Comparison of ENCODE assay signal across 8 cellular contexts in genomic region chr6:111011360-111012142, GRCh38. TPM values are rescaled to one million over a fixed set of nuclear protein-coding genes. Genes with fewer than 3 reads are reported as not detected.
DNase-seq lines count a peak whose midpoint lies in the region; ATAC-seq and TF ChIP-seq lines count a peak whose summit lies in the region.

No MANE protein-coding gene starts in this region.

- H3K9me3 ChIP-seq in neural progenitor cell (ENCODE audit: low read depth) = no peaks in the 10 kb centered on the region

- H3F3A ChIP-seq in neural progenitor cell (ENCODE audit: low read depth) = peaks cover 15% of the 10 kb centered on the region

- H3K27me3 Mint-ChIP-seq in activated CD8-positive, alpha-beta memory T cell treated with anti-CD3 and anti-CD28 coated beads, Interleukin-2, amount 10 ng/mL, durations not matched to agents 7 days and 5 days = no peaks in the 10 kb centered on the region
- no peaks in the 10 kb centered on the region for H3K27me3 Mint-ChIP-seq in neural progenitor cell (ENCODE audit: insufficient read depth, low read depth)

- H3K79me2 ChIP-seq in KMS-11 (ENCODE audit: insufficient read depth, low read depth) (no peaks in the 10 kb centered on the region), neural progenitor cell (ENCODE audit: low read depth) (no peaks in the 10 kb centered on the region)

- H2AFZ ChIP-seq in KMS-11 (ENCODE audit: low read depth) (no peak overlapping the region), neural progenitor cell (replicated peaks) (no peak overlapping the region)

- no peak overlapping the region for H3K4me2 ChIP-seq in KMS-11
- H3K4me2 ChIP-seq in neural progenitor cell = no peak overlapping the region

- H3K36me3 ChIP-seq in KMS-11 (ENCODE audit: insufficient read depth) = no peaks in the 10 kb centered on the region
- H3K36me3 ChIP-seq in neural progenitor cell = peaks cover 25% of the 10 kb centered on the region

- peak; percentile 67 for TF ChIP-seq CTCF in KMS-11 (conservative IDR thresholded peaks at IDR 0.05; ENCODE audit: low read depth, low read length)
- peak; percentile 82 for TF ChIP-seq CTCF in neural progenitor cell (IDR thresholded peaks at IDR 0.05)

- H3K36me3 Mint-ChIP-seq in activated CD8-positive, alpha-beta memory T cell treated with anti-CD3 and anti-CD28 coated beads, Interleukin-2, amount 10 ng/mL, durations not matched to agents 7 days and 5 days = peaks cover 29% of the 10 kb centered on the region
- peaks cover 27% of the 10 kb centered on the region for H3K36me3 Mint-ChIP-seq in neural progenitor cell

- H4K20me1 ChIP-seq in KMS-11 (ENCODE audit: insufficient read depth) (no peaks in the 10 kb centered on the region), neural progenitor cell (ENCODE audit: low read depth) (no peaks in the 10 kb centered on the region)

- H3K9ac ChIP-seq in KMS-11 (no peak overlapping the region), neural progenitor cell (no peak overlapping the region)

- CTCF ChIA-PET in activated CD8-positive, alpha-beta memory T cell treated with anti-CD3 and anti-CD28 coated beads, Interleukin-2, amount 10 ng/mL, durations not matched to agents 7 days and 5 days (lab: Charles Lee) = interaction anchor here (0.6 to 5.6 kb wide), 22 partner anchors 8 to 1047 kb away, joined by 3 to 52 read pairs (median 4); partner anchors contain the start of gene RPF2

- H3K4me1 ChIP-seq in KMS-11 (ENCODE audit: low read depth, poor library complexity, severe bottlenecking) (peaks cover 32% of the 10 kb centered on the region), neural progenitor cell (peaks cover 6% of the 10 kb centered on the region)

- no peak overlapping the region for H3K27ac ChIP-seq in KMS-11
- no peak overlapping the region for H3K27ac ChIP-seq in neural progenitor cell

- H3K27ac Mint-ChIP-seq in activated CD8-positive, alpha-beta memory T cell treated with anti-CD3 and anti-CD28 coated beads, Interleukin-2, amount 10 ng/mL, durations not matched to agents 7 days and 5 days = no peak overlapping the region
- H3K27ac Mint-ChIP-seq in neural progenitor cell = no peak overlapping the region

- no peak overlapping the region for H3K4me3 ChIP-seq in KMS-11 (IDR thresholded peaks at IDR 0.05; ENCODE audit: insufficient read depth, low read depth, low read length)
- no peak overlapping the region for H3K4me3 ChIP-seq in neural progenitor cell

- H3K4me3 Mint-ChIP-seq in activated CD8-positive, alpha-beta memory T cell treated with anti-CD3 and anti-CD28 coated beads, Interleukin-2, amount 10 ng/mL, durations not matched to agents 7 days and 5 days = no peak overlapping the region
- H3K4me3 Mint-ChIP-seq in neural progenitor cell = no peak overlapping the region

- H3K4me1 Mint-ChIP-seq in activated CD8-positive, alpha-beta memory T cell treated with anti-CD3 and anti-CD28 coated beads, Interleukin-2, amount 10 ng/mL, durations not matched to agents 7 days and 5 days = peaks cover 4% of the 10 kb centered on the region
- H3K4me1 Mint-ChIP-seq in neural progenitor cell = peaks cover 11% of the 10 kb centered on the region

- H3K27me3 ChIP-seq in KMS-11 (ENCODE audit: insufficient read depth, low read depth) (no peaks in the 10 kb centered on the region), neural progenitor cell (no peaks in the 10 kb centered on the region)

- peak; percentile 66 for ATAC-seq in activated CD8-positive, alpha-beta memory T cell treated with anti-CD3 and anti-CD28 coated beads, Interleukin-2, amount 10 ng/mL, durations not matched to agents 7 days and 5 days
- ATAC-seq in GM18873 (IDR thresholded peaks at IDR 0.05; ENCODE audit: low FRiP score, unreplicated experiment) = no peak

- H3K9me3 Mint-ChIP-seq in activated CD8-positive, alpha-beta memory T cell treated with anti-CD3 and anti-CD28 coated beads, Interleukin-2, amount 10 ng/mL, durations not matched to agents 7 days and 5 days (ENCODE audit: low read depth) = no peaks in the 10 kb centered on the region
- peaks cover 5% of the 10 kb centered on the region for H3K9me3 Mint-ChIP-seq in neural progenitor cell

- no peak for DNase-seq in activated CD8-positive, alpha-beta memory T cell treated with anti-CD3 and anti-CD28 coated beads, Interleukin-2, amount 10 ng/mL, durations not matched to agents 7 days and 5 days
- DNase-seq in activated CD8-positive, alpha-beta memory T cell treated with anti-CD3 and anti-CD28 coated beads for 24 hours = no peak
- DNase-seq in SKM-1 (lab: John Stamatoyannopoulos, UW; ENCODE audit: unreplicated experiment) (peak; percentile 57), fibroblast of gingiva (ENCODE audit: low read depth) (peak; percentile 27), neural progenitor cell (ENCODE audit: low spot score) (peak; percentile 48), T1000 (lab: John Stamatoyannopoulos, UW) (no peak)

RNA-seq across cellular contexts. Expression of gene RPF2, which starts 29.7 kb away (rescaled TPM):
- total RNA-seq in activated CD8-positive, alpha-beta memory T cell treated with anti-CD3 and anti-CD28 coated beads, Interleukin-2, amount 10 ng/mL, durations not matched to agents 7 days and 5 days = 10 to 100 TPM; 26.4 to 32.6 TPM
- total RNA-seq in neural progenitor cell (ENCODE audit: low replicate concordance) = 27.3 and 51.9 TPM in 2 replicates

RNA-seq across cellular contexts. Expression of gene GTF3C6, which starts 53.0 kb away (rescaled TPM):
- 100 to 1,000 TPM in 1 of 2 experiments, 10 to 100 TPM in 1; 84.6 to 123 TPM for total RNA-seq in activated CD8-positive, alpha-beta memory T cell treated with anti-CD3 and anti-CD28 coated beads, Interleukin-2, amount 10 ng/mL, durations not matched to agents 7 days and 5 days
- total RNA-seq in neural progenitor cell (ENCODE audit: low replicate concordance) = 47.0 and 105 TPM in 2 replicates

Comparison
In these comparisons a context has a peak if more than half of its experiments do, and no peak if none do; other contexts are left out.
1. DNase-seq: peak in SKM-1 (single experiment), fibroblast of gingiva (single experiment) and neural progenitor cell (single experiment); none in activated CD8-positive, alpha-beta memory T cell treated with anti-CD3 and anti-CD28 coated beads, Interleukin-2, amount 10 ng/mL, durations not matched to agents 7 days and 5 days (single experiment), activated CD8-positive, alpha-beta memory T cell treated with anti-CD3 and anti-CD28 coated beads for 24 hours (single experiment) and T1000 (single experiment).